In the genomic region with DNA sequence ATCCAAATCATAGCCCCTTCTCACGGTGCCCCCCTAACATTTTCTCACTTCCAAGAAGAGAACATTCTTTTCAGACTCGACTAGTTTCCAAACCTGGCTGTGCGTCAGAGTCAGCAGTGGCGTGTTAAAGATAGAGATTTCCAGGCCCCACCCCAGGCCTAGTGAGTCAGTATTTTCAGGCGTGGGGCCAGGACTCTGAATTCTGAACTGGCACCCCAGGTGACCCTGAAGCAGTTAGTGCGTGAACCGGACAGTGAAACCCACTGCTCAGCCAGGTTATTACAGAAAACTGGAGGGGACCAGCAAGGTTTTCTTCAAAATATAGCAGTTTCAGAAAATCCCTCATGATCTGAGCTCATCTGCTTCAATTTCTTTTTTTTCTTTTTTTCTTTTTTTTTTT, we compare ENCODE assay signal across 10 cellular contexts. TPM values are rescaled to one million over a fixed set of nuclear protein-coding genes. Genes with fewer than 3 reads are reported as not detected.
DNase-seq lines count a peak whose midpoint lies in the region; ATAC-seq and TF ChIP-seq lines count a peak whose summit lies in the region.
"Had no signal": no experiment of that assay in that cellular context is flagged by ENCODE, and none has a peak within 500 bp of the region (broad histone marks: within the 10 kb centered on the region; RNA-seq: fewer than 3 reads in every experiment).

No MANE protein-coding gene starts in this region.

- no peaks in the 10 kb centered on the region for H3K9me3 ChIP-seq in SJSA1 (replicated peaks)
- H3K9me3 ChIP-seq in psoas muscle: no peaks in the 10 kb centered on the region

- peaks cover 22% of the 10 kb centered on the region for H3K4me1 ChIP-seq in SJSA1 (replicated peaks)
- peaks cover 20% of the 10 kb centered on the region for H3K4me1 ChIP-seq in psoas muscle

- ATAC-seq in psoas muscle: peak; percentile 88 to 95 (median 90)
- ATAC-seq in HG02623 (IDR thresholded peaks at IDR 0.05; ENCODE audit: unreplicated experiment): no peak

- DNase-seq in AG10803 (ENCODE audit: low read depth) (peak; percentile 80), SJSA1 (ENCODE audit: low read depth in 1 of 2, low spot score in 2 of 2) (peak; percentile 51 to 63), fibroblast of the aortic adventitia (ENCODE audit: low read depth) (peak; percentile 91), psoas muscle (peak; percentile 73 to 88), HuH-7 (ENCODE audit: low spot score) (no peak), HT-29 (ENCODE audit: low spot score) (no peak), pons (ENCODE audit: low spot score) (no peak)
- DNase-seq: activated effector memory CD4-positive, alpha-beta T cell treated with anti-CD3 and anti-CD28 coated beads, Interleukin-2, amount 50 U/mL, for 16 hours; NCI-H1436 had no signal

- H3K27ac ChIP-seq in SJSA1 (peak overlapping the region; percentile 69), psoas muscle (peak overlapping the region; percentile 71)

- H3K36me3 ChIP-seq in SJSA1 (no peaks in the 10 kb centered on the region), psoas muscle (ENCODE audit: insufficient read depth in 1 of 2, low read depth in 1 of 2) (no peaks in the 10 kb centered on the region)

- 9 to 41% (median 16%) methylated on average over 7 of the region's 7 CpGs for WGBS in psoas muscle, 3 donors

- no peak overlapping the region for H3K4me3 ChIP-seq in AG10803 (ENCODE audit: low read length)
- no peak overlapping the region for H3K4me3 ChIP-seq in SJSA1
- H3K4me3 ChIP-seq in fibroblast of the aortic adventitia (ENCODE audit: low read depth, low read length): no peak overlapping the region
- H3K4me3 ChIP-seq in psoas muscle: no peak overlapping the region

- H3K27me3 ChIP-seq in SJSA1 (replicated peaks) (no peaks in the 10 kb centered on the region), psoas muscle (ENCODE audit: insufficient read depth in 3 of 3, low read length in 2 of 3) (no peaks in the 10 kb centered on the region)

- intact Hi-C loops in psoas muscle (cut with DNase I): no loop called here

- no peak for TF ChIP-seq CTCF in AG10803 (conservative IDR thresholded peaks at IDR 0.05; ENCODE audit: low read length)
- no peak for TF ChIP-seq CTCF in fibroblast of the aortic adventitia (IDR thresholded peaks at IDR 0.05; ENCODE audit: insufficient read depth, low read length)
- TF ChIP-seq CTCF in psoas muscle (IDR thresholded peaks at IDR 0.05): no peak

RNA-seq across cellular contexts. Expression of a gene that starts 35.0 kb away (rescaled TPM):
- total RNA-seq in SJSA1 (2014; rRNA removed; shearing (Covaris generic)): 26.9 and 37.2 TPM in 2 replicates
- total RNA-seq in fibroblast of the aortic adventitia (ENCODE audit: low replicate concordance): 8.2 and 12.7 TPM in 2 replicates
- total RNA-seq in psoas muscle: 10 to 100 TPM; 18.3 to 24.3 (median 19.6) TPM
- polyA plus RNA-seq in psoas muscle: 10 to 100 TPM in 2 of 3 donors, 1 to 10 TPM in 1; 6.4 to 14.2 (median 10.1) TPM
- total RNA-seq in HT-29 (2014; rRNA removed; shearing (Covaris generic)): 23.3 and 25.5 TPM in 2 replicates

Comparison
In these comparisons a context has a peak if more than half of its experiments do, and no peak if none do; other contexts are left out.
1. DNase-seq: peak in AG10803 (single experiment), SJSA1 (2 of 2), fibroblast of the aortic adventitia (single experiment) and psoas muscle (2 of 2); none in HuH-7 (single experiment), HT-29 (single experiment) and pons (single experiment).